In genomic region chr1:31708324-31708723, GRCh38 we compare ENCODE assay signal across 20 cellular contexts. TPM values are rescaled to one million over a fixed set of nuclear protein-coding genes. Genes with fewer than 3 reads are reported as not detected.
DNase-seq lines count a peak whose midpoint lies in the region; ATAC-seq and TF ChIP-seq lines count a peak whose summit lies in the region.
"Had no signal": no experiment of that assay in that cellular context is flagged by ENCODE, and none has a peak within 500 bp of the region (broad histone marks: within the 10 kb centered on the region; RNA-seq: fewer than 3 reads in every experiment).

No MANE protein-coding gene starts in this region.

- H3K9ac ChIP-seq in GM23248: peak overlapping the region; percentile 39
- H3K9ac ChIP-seq: BLaER1 had no signal

- H3K79me2 ChIP-seq in GM23248 (ENCODE audit: insufficient read depth): peaks cover 4% of the 10 kb centered on the region

- H3K36me3 ChIP-seq in GM23248 (ENCODE audit: low read depth): no peaks in the 10 kb centered on the region
- H3K36me3 ChIP-seq: BLaER1, breast epithelium, sigmoid colon had no signal

- no peak for TF ChIP-seq CTCF in chondrocyte (IDR thresholded peaks at IDR 0.05)
- TF ChIP-seq CTCF in osteocyte (IDR thresholded peaks at IDR 0.05): no peak

- H3K4me1 Mint-ChIP-seq in chondrocyte (ENCODE audit: low read depth) (peaks cover 75% of the 10 kb centered on the region), osteocyte (ENCODE audit: unreplicated experiment) (peaks cover 80% of the 10 kb centered on the region)

- H3K9me2 ChIP-seq in GM23248 (ENCODE audit: insufficient read depth): no peaks in the 10 kb centered on the region

- H3K27me3 Mint-ChIP-seq in chondrocyte (ENCODE audit: low read depth) (no peaks in the 10 kb centered on the region), osteocyte (ENCODE audit: unreplicated experiment) (no peaks in the 10 kb centered on the region)

- peaks cover 56% of the 10 kb centered on the region for H3K4me1 ChIP-seq in GM23248 (ENCODE audit: insufficient read depth)

- no peak overlapping the region for H2AFZ ChIP-seq in GM23248

- H3K27ac Mint-ChIP-seq in chondrocyte (ENCODE audit: unreplicated experiment) (peak overlapping the region; percentile 89), osteocyte (ENCODE audit: unreplicated experiment) (peak overlapping the region; percentile 33)
- H3K27ac Mint-ChIP-seq: activated CD4-positive, alpha-beta T cell treated with anti-CD3 and anti-CD28 coated beads, Interleukin-2, amount 10 ng/mL, durations not matched to agents 7 days and 5 days had no signal

- ATAC-seq in GM21447 (IDR thresholded peaks at IDR 0.05; ENCODE audit: unreplicated experiment) (no peak), HG03039 (IDR thresholded peaks at IDR 0.05; ENCODE audit: unreplicated experiment) (no peak), HG02759 (IDR thresholded peaks at IDR 0.05; ENCODE audit: unreplicated experiment) (no peak)
- ATAC-seq: left cardiac atrium, Panc1 had no signal

- H3F3A ChIP-seq in GM23248 (ENCODE audit: insufficient read depth): peaks cover 35% of the 10 kb centered on the region

- H3K9me3 Mint-ChIP-seq in chondrocyte (ENCODE audit: low read depth) (no peaks in the 10 kb centered on the region), osteocyte (ENCODE audit: unreplicated experiment) (no peaks in the 10 kb centered on the region)
- H3K9me3 Mint-ChIP-seq: activated CD4-positive, alpha-beta T cell treated with anti-CD3 and anti-CD28 coated beads, Interleukin-2, amount 10 ng/mL, durations not matched to agents 7 days and 5 days; activated naive CD4-positive, alpha-beta T cell treated with anti-CD3 and anti-CD28 coated beads for 36 hours had no signal

- H4K20me1 ChIP-seq in GM23248 (ENCODE audit: insufficient read depth): no peaks in the 10 kb centered on the region
- H4K20me1 ChIP-seq: BLaER1 had no signal

- in situ Hi-C loops in GM23248 (cut with MboI): no loop called here

- H3K27ac ChIP-seq in GM23248: peak overlapping the region; percentile 53
- H3K27ac ChIP-seq: BLaER1, breast epithelium, sigmoid colon had no signal

- H3K4me2 ChIP-seq in GM23248 (ENCODE audit: unreplicated experiment): peak overlapping the region; percentile 51

- DNase-seq in GM23248: peak; percentile 72
- DNase-seq in NCI-H2227 (lab: John Stamatoyannopoulos, UW; ENCODE audit: unreplicated experiment): peak; percentile 46
- DNase-seq in chondrocyte (ENCODE audit: low spot score): no peak
- DNase-seq in osteocyte (ENCODE audit: extremely low spot score, unreplicated experiment): no peak
- DNase-seq: activated CD4-positive, alpha-beta T cell treated with anti-CD3 and anti-CD28 coated beads, Interleukin-2, amount 10 ng/mL, durations not matched to agents 7 days and 5 days; effector CD4-positive, alpha-beta T cell; hypothalamus; left cardiac atrium; NCI-H1436 treated with DMSO at 0.1 percent for 48 hours; NCI-H510A; occipital lobe; sigmoid colon; stimulated activated CD4-positive, alpha-beta T cell treated with anti-CD3 and anti-CD28 coated beads, Interleukin-4, amount 100 ng/mL, for 4 hours had no signal

- no peaks in the 10 kb centered on the region for H3K9me3 ChIP-seq in GM23248 (ENCODE audit: low read depth)
- H3K9me3 ChIP-seq: BLaER1, breast epithelium, sigmoid colon had no signal

- H3K4me3 ChIP-seq in GM23248: no peak overlapping the region
- H3K4me3 ChIP-seq: BLaER1, breast epithelium, sigmoid colon had no signal

- WGBS in GM23248 (ENCODE audit: low coverage in 1 of 2, low lambda C conversion rate in 2 of 2, missing lambda C conversion rate in 2 of 2), 2 experiments: 11 to 17% methylated on average over 11 of the region's 11 CpGs

- H3K4me3 Mint-ChIP-seq in chondrocyte (ENCODE audit: unreplicated experiment) (no peak overlapping the region), osteocyte (ENCODE audit: unreplicated experiment) (peak overlapping the region; percentile 19)
- H3K4me3 Mint-ChIP-seq: activated CD4-positive, alpha-beta T cell treated with anti-CD3 and anti-CD28 coated beads, Interleukin-2, amount 10 ng/mL, durations not matched to agents 7 days and 5 days; activated naive CD4-positive, alpha-beta T cell treated with anti-CD3 and anti-CD28 coated beads for 36 hours had no signal

- H3K27me3 ChIP-seq in GM23248 (replicated peaks; ENCODE audit: insufficient read depth): no peaks in the 10 kb centered on the region
- H3K27me3 ChIP-seq: breast epithelium, sigmoid colon had no signal

- H3K36me3 Mint-ChIP-seq in chondrocyte (ENCODE audit: low read depth) (no peaks in the 10 kb centered on the region), osteocyte (ENCODE audit: unreplicated experiment) (no peaks in the 10 kb centered on the region)

RNA-seq across cellular contexts. Expression of gene COL16A1, which starts 4.5 kb away (rescaled TPM):
- total RNA-seq in GM23248 (2014; rRNA removed; shearing (Covaris generic)): 234 and 247 TPM in 2 replicates
- 67.3 and 68.7 TPM in 2 replicates for polyA plus RNA-seq in GM23248 (2016; fragmentation: Nextera tagmentation; extraction: Ambion mirVana)
- total RNA-seq in chondrocyte (230 to 272 TPM (median 262 TPM) in 3 replicates), osteocyte (89.2 and 90.7 TPM in 2 replicates)
- total RNA-seq: activated CD4-positive, alpha-beta T cell treated with anti-CD3 and anti-CD28 coated beads, Interleukin-2, amount 10 ng/mL, durations not matched to agents 7 days and 5 days had no signal

RNA-seq across cellular contexts. Expression of gene ADGRB2, which starts 55.8 kb away (rescaled TPM):
- total RNA-seq in GM23248 (2014; rRNA removed; shearing (Covaris generic)): 3.6 and 3.9 TPM in 2 replicates
- 0.51 and 1.3 TPM in 2 replicates for polyA plus RNA-seq in GM23248 (2016; fragmentation: Nextera tagmentation; extraction: Ambion mirVana)
- total RNA-seq in chondrocyte (11.9 to 20.4 TPM (median 12.2 TPM) in 3 replicates), osteocyte (8.2 and 8.4 TPM in 2 replicates)

Comparison
In these comparisons a context has a peak if more than half of its experiments do, and no peak if none do; other contexts are left out.
1. DNase-seq: peak in GM23248 (single experiment) and NCI-H2227 (single experiment); none in chondrocyte (single experiment) and osteocyte (single experiment).